Comparison of ENCODE assay signal across 19 cellular contexts in the genomic region with DNA sequence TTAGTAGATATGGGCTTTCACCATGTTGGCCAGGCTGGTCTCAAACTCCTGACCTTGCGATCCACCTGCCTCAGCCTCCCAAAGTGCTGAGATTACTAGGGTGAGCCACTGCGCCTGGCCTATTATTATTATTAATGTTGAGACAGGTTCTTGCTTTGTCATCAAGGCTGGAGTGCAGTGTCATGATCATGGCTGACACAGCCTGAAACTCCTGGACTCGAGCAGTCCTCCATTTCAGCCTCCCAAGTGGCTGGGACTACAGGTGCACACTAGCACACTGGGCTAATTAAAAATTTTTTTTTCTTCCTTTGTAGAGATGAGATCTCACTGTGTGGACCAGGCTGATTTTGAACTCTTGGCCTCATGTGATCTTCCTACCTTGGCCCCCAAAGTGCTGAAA.
"Had no signal": no experiment of that assay in that cellular context is flagged by ENCODE, and none has a peak within 500 bp of the region (broad histone marks: within the 10 kb centered on the region; RNA-seq: fewer than 3 reads in every experiment).

No MANE protein-coding gene starts in this region.

- ATAC-seq: mucosa of descending colon; naive thymus-derived CD4-positive, alpha-beta T cell; natural killer cell treated with Interleukin-12 subunit alpha and Interleukin-12 subunit beta and Interleukin-15 and Interleukin-18, amount 100 ng/mL, for 72 hours; right lobe of liver; stimulated activated memory B cell treated with anti-CD40 and anti-IgM and Interleukin-4, amounts not matched to agents 10 μg/mL and 1 μg/mL and 100 μg/mL, for 72 hours; stimulated activated naive CD8-positive, alpha-beta T cell treated with anti-CD3 and anti-CD28 coated beads, Interleukin-15, amount 100 ng/mL, for 72 hours had no signal

- H3K4me3 Mint-ChIP-seq: natural killer cell treated with Interleukin-12 subunit alpha and Interleukin-12 subunit beta and Interleukin-15 and Interleukin-18, amount 100 ng/mL, for 72 hours; stimulated activated memory B cell treated with anti-CD40 and anti-IgM and Interleukin-4, amounts not matched to agents 10 μg/mL and 1 μg/mL and 100 μg/mL, for 72 hours; stimulated activated naive CD8-positive, alpha-beta T cell treated with anti-CD3 and anti-CD28 coated beads, Interleukin-15, amount 100 ng/mL, for 72 hours; type B pancreatic cell had no signal

- DNase-seq: islet precursor cell; left ventricle myocardium inferior; midbrain; mucosa of descending colon; naive thymus-derived CD4-positive, alpha-beta T cell; ovary; right lobe of liver; stimulated activated CD4-positive, alpha-beta T cell treated with anti-CD3 and anti-CD28 coated beads, Interleukin-1b, Interleukin-23, amount 100 ng/mL, for 48 hours; stimulated activated CD4-positive, alpha-beta T cell treated with anti-CD3 and anti-CD28 coated beads, Interleukin-2, amount 100 ng/mL, for 48 hours; stimulated activated CD4-positive, alpha-beta T cell treated with anti-CD3 and anti-CD28 coated beads, Interleukin-4, amount 100 ng/mL, for 4 hours; stimulated activated CD8-positive, alpha-beta memory T cell treated with anti-CD3 and anti-CD28 coated beads, Interleukin-4, amount 100 ng/mL, for 48 hours; stimulated activated naive CD4-positive, alpha-beta T cell treated with Interleukin-2 at 50 U/mL for 16 hours; stimulated activated naive CD8-positive, alpha-beta T cell treated with anti-CD3 and anti-CD28 coated beads, Interleukin-15, amount 100 ng/mL, for 72 hours; substantia nigra; uterus had no signal

- H3K9me3 Mint-ChIP-seq: stimulated activated memory B cell treated with anti-CD40 and anti-IgM and Interleukin-4, amounts not matched to agents 10 μg/mL and 1 μg/mL and 100 μg/mL, for 72 hours; type B pancreatic cell had no signal

- H3K27me3 Mint-ChIP-seq: naive thymus-derived CD4-positive, alpha-beta T cell; natural killer cell treated with Interleukin-12 subunit alpha and Interleukin-12 subunit beta and Interleukin-15 and Interleukin-18, amount 100 ng/mL, for 72 hours; progenitor cell of endocrine pancreas; stimulated activated memory B cell treated with anti-CD40 and anti-IgM and Interleukin-4, amounts not matched to agents 10 μg/mL and 1 μg/mL and 100 μg/mL, for 72 hours; stimulated activated naive CD8-positive, alpha-beta T cell treated with anti-CD3 and anti-CD28 coated beads, Interleukin-15, amount 100 ng/mL, for 72 hours; type B pancreatic cell had no signal

- H3K36me3 Mint-ChIP-seq: stimulated activated memory B cell treated with anti-CD40 and anti-IgM and Interleukin-4, amounts not matched to agents 10 μg/mL and 1 μg/mL and 100 μg/mL, for 72 hours; type B pancreatic cell had no signal

- H3K27ac Mint-ChIP-seq: progenitor cell of endocrine pancreas; stimulated activated memory B cell treated with anti-CD40 and anti-IgM and Interleukin-4, amounts not matched to agents 10 μg/mL and 1 μg/mL and 100 μg/mL, for 72 hours; type B pancreatic cell had no signal
